In the genomic region with DNA sequence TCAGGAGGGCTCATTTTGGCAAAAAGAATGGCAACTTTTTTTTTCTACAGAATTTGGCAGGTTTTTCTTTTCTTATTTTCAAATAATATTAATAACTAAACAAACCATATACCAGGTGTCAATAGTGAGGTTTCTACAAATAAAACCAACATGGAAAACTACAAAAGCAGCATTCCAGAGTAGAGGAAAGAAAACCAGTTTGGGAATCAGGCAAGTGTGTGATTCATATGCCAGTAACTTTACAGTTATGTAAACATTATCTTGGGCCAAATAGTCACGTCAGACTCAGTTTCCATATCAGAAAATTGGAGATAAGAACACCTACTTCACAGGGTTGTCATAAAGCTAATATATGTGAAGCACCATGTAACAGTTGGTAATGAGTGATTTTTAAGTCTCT, we compare ENCODE assay signal across 17 cellular contexts. TPM values are rescaled to one million over a fixed set of nuclear protein-coding genes. Genes with fewer than 3 reads are reported as not detected.
DNase-seq lines count a peak whose midpoint lies in the region; ATAC-seq, FAIRE-seq and TF ChIP-seq lines count a peak whose summit lies in the region.
"Had no signal": no experiment of that assay in that cellular context is flagged by ENCODE, and none has a peak within 500 bp of the region (broad histone marks: within the 10 kb centered on the region; RNA-seq: fewer than 3 reads in every experiment).

No MANE protein-coding gene starts in this region.

- no peak overlapping the region for H2BK15ac ChIP-seq in neuronal stem cell (ENCODE audit: low read length)

- no peak overlapping the region for H4K8ac ChIP-seq in neuronal stem cell (ENCODE audit: low read depth, low read length)

- no peak overlapping the region for H4K91ac ChIP-seq in neuronal stem cell (ENCODE audit: low read depth, low read length, poor library complexity)

- no peaks in the 10 kb centered on the region for H3K27me3 ChIP-seq in HCT116 (ENCODE audit: insufficient read depth, low read length)
- no peaks in the 10 kb centered on the region for H3K27me3 ChIP-seq in small intestine (ENCODE audit: control insufficient read depth in 2 of 2, insufficient read depth in 2 of 2, low read length in 2 of 2)
- H3K27me3 ChIP-seq in neuronal stem cell (ENCODE audit: control insufficient read depth in 3 of 3, insufficient read depth in 3 of 3, low read depth in 1 of 3, low read length in 3 of 3): no peaks in the 10 kb centered on the region
- H3K27me3 ChIP-seq: heart right ventricle had no signal

- CTCF ChIA-PET in HCT116 (lab: Charles Lee): interaction anchor here (0.6 kb wide), 1 partner anchor 81 kb away, joined by 4 read pairs; no protein-coding TSS in a partner anchor

- H3K36me3 ChIP-seq in HCT116 (ENCODE audit: control insufficient read depth in 1 of 2, insufficient read depth in 2 of 2, low read length in 2 of 2) (no peaks in the 10 kb centered on the region), small intestine (ENCODE audit: control insufficient read depth in 2 of 2, insufficient read depth in 2 of 2, low read length in 2 of 2) (no peaks in the 10 kb centered on the region), neuronal stem cell (replicated peaks in 1 of 2; ENCODE audit: control insufficient read depth in 2 of 2, insufficient read depth in 2 of 2, low read length in 2 of 2) (no peaks in the 10 kb centered on the region)

- no peak overlapping the region for H3K18ac ChIP-seq in neuronal stem cell (ENCODE audit: low read length)

- 5 to 33% (median 25%) methylated on average over 1 of the region's 1 CpG for WGBS in small intestine, 3 donors
- WGBS in neuronal stem cell (ENCODE audit: extremely low coverage in 2 of 2, insufficient read length in 2 of 2, insufficient replicate concordance in 1 of 2), 2 donors: no CpG with 5 or more reads among the region's 1 CpG

- no peak overlapping the region for H2AK5ac ChIP-seq in neuronal stem cell (ENCODE audit: low read depth, low read length)

- POLR2A ChIA-PET in HCT116 (lab: Charles Lee): no interaction called here

- FAIRE-seq in small intestine (lab: Jason Lieb, UNC): no peak
- FAIRE-seq: GM18507 had no signal

- H2BK120ac ChIP-seq in neuronal stem cell (ENCODE audit: low read depth, low read length): no peak overlapping the region

- peaks cover 46 to 52% of the 10 kb centered on the region in 2 experiments for H3K4me1 ChIP-seq in HCT116 (ENCODE audit: control insufficient read depth in 1 of 2, insufficient read depth in 2 of 2, low read length in 2 of 2)
- H3K4me1 ChIP-seq in small intestine (ENCODE audit: control insufficient read depth in 2 of 2, insufficient read depth in 1 of 2, low read depth in 1 of 2, low read length in 1 of 2): peaks cover 0 to 17% of the 10 kb centered on the region in 2 donors
- peaks cover 1 to 8% of the 10 kb centered on the region in 2 donors for H3K4me1 ChIP-seq in neuronal stem cell (ENCODE audit: control insufficient read depth in 2 of 2, insufficient read depth in 1 of 2, low read depth in 1 of 2, low read length in 2 of 2)

- RAD21 ChIA-PET in HCT116 (lab: Charles Lee; ENCODE audit: low non-redundant PET in 1 of 2, low total read pairs in 2 of 2, uncharacterized antibody in 2 of 2, unreplicated experiment in 2 of 2): no interaction called here

- no peaks in the 10 kb centered on the region for H3K9me3 ChIP-seq in HCT116 (ENCODE audit: control insufficient read depth in 1 of 2, insufficient read depth in 1 of 2, low read depth in 1 of 2, low read length in 2 of 2)
- H3K9me3 ChIP-seq in small intestine (ENCODE audit: control insufficient read depth, low read depth): no peaks in the 10 kb centered on the region
- H3K9me3 ChIP-seq in neuronal stem cell (replicated peaks in 1 of 2; ENCODE audit: control insufficient read depth in 2 of 2, insufficient read depth in 1 of 2, low read depth in 1 of 2, low read length in 2 of 2): no peaks in the 10 kb centered on the region
- H3K9me3 ChIP-seq: heart right ventricle had no signal

- H3K9ac ChIP-seq in HCT116 (ENCODE audit: low read length) (peak overlapping the region; percentile 37; the same call in 1 of the 2 replicates), neuronal stem cell (ENCODE audit: low read depth, low read length, poor library complexity) (no peak overlapping the region)

- H3K79me1 ChIP-seq in neuronal stem cell (ENCODE audit: low read depth, low read length): peaks cover 2% of the 10 kb centered on the region

- DNase-seq in HCT116 (ENCODE audit: low read depth, low spot score): no peak
- DNase-seq in amniotic stem cell (lab: John Stamatoyannopoulos, UW): peak; percentile 7
- DNase-seq in fibroblast of the aortic adventitia (ENCODE audit: low read depth): peak; percentile 83
- peak; percentile 16 for DNase-seq in small intestine
- DNase-seq in neuronal stem cell (ENCODE audit: low spot score): no peak
- DNase-seq in NCI-H187 treated with DMSO at 0.1 percent for 48 hours (lab: John Stamatoyannopoulos, UW): no peak
- no peak for DNase-seq in HuH-7 (ENCODE audit: low spot score)
- DNase-seq: activated CD4-positive, alpha-beta T cell treated with anti-CD3 and anti-CD28 coated beads for 36 hours; CD8-positive, alpha-beta T cell; effector memory CD8-positive, alpha-beta T cell; GF-D8; heart right ventricle; left ventricle myocardium superior; NCI-H1048; nephron progenitor cell; T-cell had no signal

- H2BK12ac ChIP-seq in neuronal stem cell (ENCODE audit: low read length): no peak overlapping the region

- peak overlapping the region in 1 of 2 experiments; percentile 30; a peak in 2 of 4 replicates for H3K4me3 ChIP-seq in HCT116 (replicated peaks in 1 of 2; ENCODE audit: low read depth in 1 of 2, low read length in 2 of 2)
- H3K4me3 ChIP-seq in fibroblast of the aortic adventitia (ENCODE audit: low read depth, low read length): no peak overlapping the region
- no peak overlapping the region for H3K4me3 ChIP-seq in small intestine (ENCODE audit: low read depth in 1 of 2, low read length in 2 of 2)
- no peak overlapping the region for H3K4me3 ChIP-seq in neuronal stem cell (ENCODE audit: low read length in 2 of 2)
- H3K4me3 ChIP-seq: heart right ventricle had no signal

- no peak overlapping the region for H3K4ac ChIP-seq in neuronal stem cell (ENCODE audit: low read length)

- TF ChIP-seq POLR2A in HCT116 (IDR thresholded peaks at IDR 0.05; ENCODE audit: borderline replicate concordance, extremely low read depth, insufficient read depth, insufficient read length): no peak

- no peak for TF ChIP-seq RAD21 in HCT116 (IDR thresholded peaks at IDR 0.05; ENCODE audit: low read depth)

- H3K9me2 ChIP-seq in HCT116 (ENCODE audit: insufficient read depth): no peaks in the 10 kb centered on the region

- no peak overlapping the region for H2AFZ ChIP-seq in HCT116 (ENCODE audit: low read depth, low read length, poor library complexity, severe bottlenecking)
- no peak overlapping the region for H2AFZ ChIP-seq in neuronal stem cell (ENCODE audit: low read length)

- peaks cover 12% of the 10 kb centered on the region; the same call in 1 of the 2 replicates for H4K20me1 ChIP-seq in HCT116 (ENCODE audit: insufficient read depth)

- H3K4me2 ChIP-seq in HCT116 (ENCODE audit: low read length): peak overlapping the region; percentile 63
- H3K4me2 ChIP-seq in neuronal stem cell (ENCODE audit: insufficient read depth, low read length, poor library complexity, severe bottlenecking): no peak overlapping the region

- no peak overlapping the region for H3K14ac ChIP-seq in neuronal stem cell (ENCODE audit: low read length)

- H3K23ac ChIP-seq in neuronal stem cell (ENCODE audit: low read depth, low read length, poor library complexity): no peak overlapping the region

- TF ChIP-seq CTCF in HCT116 (IDR thresholded peaks at IDR 0.05 in 2 of 3, conservative IDR thresholded peaks at IDR 0.05 in 1 of 3; ENCODE audit: borderline replicate concordance in 1 of 3, insufficient read depth in 1 of 3, low read depth in 2 of 3, low read length in 2 of 3) (no peak), fibroblast of the aortic adventitia (IDR thresholded peaks at IDR 0.05; ENCODE audit: insufficient read depth, low read length) (no peak)

- no peak overlapping the region for H2BK5ac ChIP-seq in neuronal stem cell (ENCODE audit: low read length)

- H3K27ac ChIP-seq in HCT116 (ENCODE audit: low read depth, low read length) (peak overlapping the region; percentile 77; the same call in 1 of the 2 replicates), small intestine (ENCODE audit: low read depth in 1 of 2, low read length in 1 of 2) (no peak overlapping the region), neuronal stem cell (replicated peaks; ENCODE audit: low read length) (no peak overlapping the region)

- peak; percentile 57 for ATAC-seq in HCT116
- ATAC-seq: activated CD4-positive, alpha-beta T cell treated with anti-CD3 and anti-CD28 coated beads for 36 hours; CD8-positive, alpha-beta T cell; effector memory CD8-positive, alpha-beta T cell; heart right ventricle; left ventricle myocardium superior; T-cell had no signal

- peaks cover 93% of the 10 kb centered on the region for H3K79me2 ChIP-seq in HCT116 (ENCODE audit: insufficient read depth, low read length)

- no TSS peak for BruUV-seq in HCT116 (replicated peaks; lab: Mats Ljungman, UMichigan)

- intact Hi-C loops in HCT116 (cut with micrococcal nuclease): no loop called here

TF ChIP-seq in HCT116, 20 proteins besides CTCF, POLR2A, EP300 and RAD21 (continues in another document):
- TF ChIP-seq ELF1 (IDR thresholded peaks at IDR 0.05; ENCODE audit: borderline replicate concordance, low read depth) (no peak), EGR1 (IDR thresholded peaks at IDR 0.05; ENCODE audit: low read depth) (no peak), JUND (IDR thresholded peaks at IDR 0.05) (peak; percentile 57), SIN3A (IDR thresholded peaks at IDR 0.05; ENCODE audit: low read depth) (no peak), CBX3 (IDR thresholded peaks at IDR 0.05; ENCODE audit: low read depth) (no peak), POLR2AphosphoS5 (IDR thresholded peaks at IDR 0.05; ENCODE audit: low read depth, low read length) (no peak)

RNA-seq across cellular contexts. Expression of a gene that starts 51.7 kb away (rescaled TPM):
- total RNA-seq in HCT116 (2021; ENCODE audit: unreplicated experiment) (52.0 TPM), fibroblast of the aortic adventitia (ENCODE audit: low replicate concordance) (64.8 and 68.4 TPM in 2 replicates)
- polyA plus RNA-seq in HCT116 (2012): 25.7 and 25.8 TPM in 2 replicates
- 10 to 100 TPM; 12.2 to 18.6 (median 13.0) TPM for polyA plus RNA-seq in small intestine
- 51.4 TPM for polyA plus RNA-seq in neuronal stem cell (2013, experiment 1 of 2)
- 51.8 TPM for polyA plus RNA-seq in neuronal stem cell (2013, experiment 2 of 2)

Comparison
In these comparisons a context has a peak if more than half of its experiments do, and no peak if none do; other contexts are left out.
1. DNase-seq: peak in amniotic stem cell (single experiment), fibroblast of the aortic adventitia (single experiment) and small intestine (single experiment); none in HCT116 (single experiment), neuronal stem cell (single experiment), NCI-H187 treated with DMSO at 0.1 percent for 48 hours (single experiment) and HuH-7 (single experiment).